Comparison of ENCODE assay signal across 1 cellular context in the genomic region with DNA sequence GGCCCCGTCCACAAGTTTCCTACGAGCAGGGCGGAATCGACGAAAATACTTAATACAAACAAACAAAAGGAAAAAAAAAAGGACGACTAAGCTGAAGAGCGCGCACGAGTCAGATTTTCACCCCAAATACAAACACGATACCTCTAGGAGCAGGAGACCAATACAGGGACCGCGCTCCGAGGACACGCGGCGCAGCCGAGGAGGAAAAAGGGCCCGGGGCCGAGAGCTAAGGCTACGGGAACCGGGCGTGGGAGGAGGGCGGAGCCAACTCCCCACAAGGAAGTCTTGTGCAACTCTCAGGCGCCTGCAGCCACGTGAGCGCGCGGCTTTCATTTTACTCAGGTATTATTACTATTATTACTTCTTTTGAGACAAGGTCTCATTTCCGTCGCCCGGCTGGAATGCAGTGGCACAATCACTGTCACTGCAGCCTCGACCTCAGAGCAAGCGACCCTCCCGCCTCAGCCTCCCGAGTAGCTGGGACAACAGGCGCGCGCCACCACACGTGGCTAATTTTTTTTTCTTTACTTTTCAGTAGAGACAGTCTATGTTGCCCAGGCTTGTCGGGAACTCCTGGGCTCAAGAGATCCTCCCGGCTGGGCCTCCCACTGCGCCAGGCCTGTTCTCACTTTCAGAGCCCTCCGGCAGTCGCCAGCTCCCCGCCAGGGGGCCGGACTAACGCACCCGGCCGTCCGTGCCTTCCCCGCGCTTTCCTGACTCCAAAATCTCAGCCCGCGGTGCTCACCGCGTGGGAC.
TF ChIP-seq lines count a peak whose summit lies in the region.

No MANE protein-coding gene starts in this region.

TF ChIP-seq in K562, 482 proteins besides CTCF, POLR2A, EP300 and RAD21 (continued from another document and continues in another):
- TF ChIP-seq, protein P1, sequence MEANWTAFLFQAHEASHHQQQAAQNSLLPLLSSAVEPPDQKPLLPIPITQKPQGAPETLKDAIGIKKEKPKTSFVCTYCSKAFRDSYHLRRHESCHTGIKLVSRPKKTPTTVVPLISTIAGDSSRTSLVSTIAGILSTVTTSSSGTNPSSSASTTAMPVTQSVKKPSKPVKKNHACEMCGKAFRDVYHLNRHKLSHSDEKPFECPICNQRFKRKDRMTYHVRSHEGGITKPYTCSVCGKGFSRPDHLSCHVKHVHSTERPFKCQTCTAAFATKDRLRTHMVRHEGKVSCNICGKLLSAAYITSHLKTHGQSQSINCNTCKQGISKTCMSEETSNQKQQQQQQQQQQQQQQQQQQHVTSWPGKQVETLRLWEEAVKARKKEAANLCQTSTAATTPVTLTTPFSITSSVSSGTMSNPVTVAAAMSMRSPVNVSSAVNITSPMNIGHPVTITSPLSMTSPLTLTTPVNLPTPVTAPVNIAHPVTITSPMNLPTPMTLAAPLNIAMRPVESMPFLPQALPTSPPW (CRISPR knock-in tag; IDR thresholded peaks at IDR 0.05): peak; percentile 48
- no peak for TF ChIP-seq EWSR1 (IDR thresholded peaks at IDR 0.05; ENCODE audit: borderline replicate concordance, low read depth, partially characterized antibody)
- TF ChIP-seq DLX4 (CRISPR knock-in tag; IDR thresholded peaks at IDR 0.05): no peak
- no peak for TF ChIP-seq ADNP (tag; IDR thresholded peaks at IDR 0.05)
- TF ChIP-seq TCF15 (CRISPR knock-in tag; IDR thresholded peaks at IDR 0.05): no peak
- TF ChIP-seq POLR2B (IDR thresholded peaks at IDR 0.05; ENCODE audit: low read depth, partially characterized antibody): peak; percentile 98
- TF ChIP-seq NFIX (CRISPR knock-in tag; IDR thresholded peaks at IDR 0.05; ENCODE audit: low read depth): no peak
- TF ChIP-seq PRPF4 (IDR thresholded peaks at IDR 0.05; ENCODE audit: insufficient read depth, low read depth, low read length, poor library complexity, severe bottlenecking): no peak
- no peak for TF ChIP-seq KLF6 (CRISPR knock-in tag; IDR thresholded peaks at IDR 0.05; ENCODE audit: borderline replicate concordance)
- no peak for TF ChIP-seq SMAD3 (CRISPR knock-in tag; conservative IDR thresholded peaks at IDR 0.05)
- TF ChIP-seq MTF1 (CRISPR knock-in tag; IDR thresholded peaks at IDR 0.05; ENCODE audit: borderline replicate concordance): no peak
- TF ChIP-seq, protein P2, sequence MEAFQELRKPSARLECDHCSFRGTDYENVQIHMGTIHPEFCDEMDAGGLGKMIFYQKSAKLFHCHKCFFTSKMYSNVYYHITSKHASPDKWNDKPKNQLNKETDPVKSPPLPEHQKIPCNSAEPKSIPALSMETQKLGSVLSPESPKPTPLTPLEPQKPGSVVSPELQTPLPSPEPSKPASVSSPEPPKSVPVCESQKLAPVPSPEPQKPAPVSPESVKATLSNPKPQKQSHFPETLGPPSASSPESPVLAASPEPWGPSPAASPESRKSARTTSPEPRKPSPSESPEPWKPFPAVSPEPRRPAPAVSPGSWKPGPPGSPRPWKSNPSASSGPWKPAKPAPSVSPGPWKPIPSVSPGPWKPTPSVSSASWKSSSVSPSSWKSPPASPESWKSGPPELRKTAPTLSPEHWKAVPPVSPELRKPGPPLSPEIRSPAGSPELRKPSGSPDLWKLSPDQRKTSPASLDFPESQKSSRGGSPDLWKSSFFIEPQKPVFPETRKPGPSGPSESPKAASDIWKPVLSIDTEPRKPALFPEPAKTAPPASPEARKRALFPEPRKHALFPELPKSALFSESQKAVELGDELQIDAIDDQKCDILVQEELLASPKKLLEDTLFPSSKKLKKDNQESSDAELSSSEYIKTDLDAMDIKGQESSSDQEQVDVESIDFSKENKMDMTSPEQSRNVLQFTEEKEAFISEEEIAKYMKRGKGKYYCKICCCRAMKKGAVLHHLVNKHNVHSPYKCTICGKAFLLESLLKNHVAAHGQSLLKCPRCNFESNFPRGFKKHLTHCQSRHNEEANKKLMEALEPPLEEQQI (IDR thresholded peaks at IDR 0.05): no peak
- TF ChIP-seq NCOA6 (IDR thresholded peaks at IDR 0.05): no peak
- no peak for TF ChIP-seq SREBF1 (IDR thresholded peaks at IDR 0.05; ENCODE audit: borderline replicate concordance, low read depth, low read length)
- no peak for TF ChIP-seq SMC3 (conservative IDR thresholded peaks at IDR 0.05; ENCODE audit: insufficient read depth, low read depth, low read length)
- TF ChIP-seq PHTF2 (CRISPR knock-in tag; IDR thresholded peaks at IDR 0.05): no peak
- TF ChIP-seq, protein P3, sequence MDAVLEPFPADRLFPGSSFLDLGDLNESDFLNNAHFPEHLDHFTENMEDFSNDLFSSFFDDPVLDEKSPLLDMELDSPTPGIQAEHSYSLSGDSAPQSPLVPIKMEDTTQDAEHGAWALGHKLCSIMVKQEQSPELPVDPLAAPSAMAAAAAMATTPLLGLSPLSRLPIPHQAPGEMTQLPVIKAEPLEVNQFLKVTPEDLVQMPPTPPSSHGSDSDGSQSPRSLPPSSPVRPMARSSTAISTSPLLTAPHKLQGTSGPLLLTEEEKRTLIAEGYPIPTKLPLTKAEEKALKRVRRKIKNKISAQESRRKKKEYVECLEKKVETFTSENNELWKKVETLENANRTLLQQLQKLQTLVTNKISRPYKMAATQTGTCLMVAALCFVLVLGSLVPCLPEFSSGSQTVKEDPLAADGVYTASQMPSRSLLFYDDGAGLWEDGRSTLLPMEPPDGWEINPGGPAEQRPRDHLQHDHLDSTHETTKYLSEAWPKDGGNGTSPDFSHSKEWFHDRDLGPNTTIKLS (IDR thresholded peaks at IDR 0.05; ENCODE audit: borderline replicate concordance, low read depth): peak; percentile 79
- TF ChIP-seq ZBTB26 (CRISPR knock-in tag; IDR thresholded peaks at IDR 0.05): no peak
- TF ChIP-seq TBP (optimal IDR thresholded peaks at IDR 0.05; ENCODE audit: low read depth, low read length): peak; percentile 95
- TF ChIP-seq ZNF780A (CRISPR knock-in tag; IDR thresholded peaks at IDR 0.05): no peak
- peak; percentile 9; the same call in 1 of the 2 replicates for TF ChIP-seq NFE2 (IDR thresholded peaks at IDR 0.05; ENCODE audit: low read depth)
- no peak for TF ChIP-seq EZH2 (IDR thresholded peaks at IDR 0.05; ENCODE audit: borderline replicate concordance, low read depth, low read length)
- TF ChIP-seq, protein P4, sequence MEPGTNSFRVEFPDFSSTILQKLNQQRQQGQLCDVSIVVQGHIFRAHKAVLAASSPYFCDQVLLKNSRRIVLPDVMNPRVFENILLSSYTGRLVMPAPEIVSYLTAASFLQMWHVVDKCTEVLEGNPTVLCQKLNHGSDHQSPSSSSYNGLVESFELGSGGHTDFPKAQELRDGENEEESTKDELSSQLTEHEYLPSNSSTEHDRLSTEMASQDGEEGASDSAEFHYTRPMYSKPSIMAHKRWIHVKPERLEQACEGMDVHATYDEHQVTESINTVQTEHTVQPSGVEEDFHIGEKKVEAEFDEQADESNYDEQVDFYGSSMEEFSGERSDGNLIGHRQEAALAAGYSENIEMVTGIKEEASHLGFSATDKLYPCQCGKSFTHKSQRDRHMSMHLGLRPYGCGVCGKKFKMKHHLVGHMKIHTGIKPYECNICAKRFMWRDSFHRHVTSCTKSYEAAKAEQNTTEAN (CRISPR knock-in tag; IDR thresholded peaks at IDR 0.05): no peak
- TF ChIP-seq GTF2A2 (tag; IDR thresholded peaks at IDR 0.05): no peak
- no peak for TF ChIP-seq ZNF830 (CRISPR knock-in tag; IDR thresholded peaks at IDR 0.05)
- TF ChIP-seq NR2F6 (CRISPR knock-in tag; IDR thresholded peaks at IDR 0.05): no peak
- peak; percentile 100 for TF ChIP-seq CEBPB (tag; IDR thresholded peaks at IDR 0.05)
- TF ChIP-seq ATF3 (IDR thresholded peaks at IDR 0.05): peak; percentile 81
- TF ChIP-seq ATF3 (CRISPR knock-in tag; conservative IDR thresholded peaks at IDR 0.05): no peak
- TF ChIP-seq TCF7L2 (IDR thresholded peaks at IDR 0.05; ENCODE audit: low read depth, low read length): no peak
- TF ChIP-seq JUNB (CRISPR knock-in tag; conservative IDR thresholded peaks at IDR 0.05): no peak
- TF ChIP-seq ESRRB (CRISPR knock-in tag; IDR thresholded peaks at IDR 0.05; ENCODE audit: borderline replicate concordance): no peak
- TF ChIP-seq KLF1 (tag; IDR thresholded peaks at IDR 0.05): no peak
- no peak for TF ChIP-seq THRA (IDR thresholded peaks at IDR 0.05)
- TF ChIP-seq SMARCB1 (IDR thresholded peaks at IDR 0.05; ENCODE audit: insufficient read length, low read depth): no peak
- 0 out of 2 replicates have a peak, but pooled peaks have one; percentile 2 for TF ChIP-seq GATAD2A (IDR thresholded peaks at IDR 0.05)
- no peak for TF ChIP-seq SMAD2 (IDR thresholded peaks at IDR 0.05; ENCODE audit: low read depth, low read length)
- no peak for TF ChIP-seq TCFL5 (CRISPR knock-in tag; conservative IDR thresholded peaks at IDR 0.05)
- TF ChIP-seq ZNF212 (CRISPR knock-in tag; IDR thresholded peaks at IDR 0.05): no peak
- TF ChIP-seq, protein P5, sequence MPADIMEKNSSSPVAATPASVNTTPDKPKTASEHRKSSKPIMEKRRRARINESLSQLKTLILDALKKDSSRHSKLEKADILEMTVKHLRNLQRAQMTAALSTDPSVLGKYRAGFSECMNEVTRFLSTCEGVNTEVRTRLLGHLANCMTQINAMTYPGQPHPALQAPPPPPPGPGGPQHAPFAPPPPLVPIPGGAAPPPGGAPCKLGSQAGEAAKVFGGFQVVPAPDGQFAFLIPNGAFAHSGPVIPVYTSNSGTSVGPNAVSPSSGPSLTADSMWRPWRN (IDR thresholded peaks at IDR 0.05; ENCODE audit: low read depth): no peak; the same call in 1 of the 2 replicates
- peak; percentile 77 for TF ChIP-seq MTA3 (IDR thresholded peaks at IDR 0.05; ENCODE audit: borderline replicate concordance)
- 0 out of 2 replicates have a peak, but pooled peaks have one; percentile 19 for TF ChIP-seq ZNF24 (IDR thresholded peaks at IDR 0.05)
- no peak for TF ChIP-seq ZNF551 (CRISPR knock-in tag; IDR thresholded peaks at IDR 0.05)
- 0 out of 2 replicates have a peak, but pooled peaks have one; percentile 28 for TF ChIP-seq SMARCE1 (IDR thresholded peaks at IDR 0.05)
- no peak for TF ChIP-seq SLC30A9 (CRISPR knock-in tag; IDR thresholded peaks at IDR 0.05)
- peak; percentile 95; the same call in 1 of the 2 replicates for TF ChIP-seq HDAC2 (IDR thresholded peaks at IDR 0.05)
- TF ChIP-seq, protein P6, sequence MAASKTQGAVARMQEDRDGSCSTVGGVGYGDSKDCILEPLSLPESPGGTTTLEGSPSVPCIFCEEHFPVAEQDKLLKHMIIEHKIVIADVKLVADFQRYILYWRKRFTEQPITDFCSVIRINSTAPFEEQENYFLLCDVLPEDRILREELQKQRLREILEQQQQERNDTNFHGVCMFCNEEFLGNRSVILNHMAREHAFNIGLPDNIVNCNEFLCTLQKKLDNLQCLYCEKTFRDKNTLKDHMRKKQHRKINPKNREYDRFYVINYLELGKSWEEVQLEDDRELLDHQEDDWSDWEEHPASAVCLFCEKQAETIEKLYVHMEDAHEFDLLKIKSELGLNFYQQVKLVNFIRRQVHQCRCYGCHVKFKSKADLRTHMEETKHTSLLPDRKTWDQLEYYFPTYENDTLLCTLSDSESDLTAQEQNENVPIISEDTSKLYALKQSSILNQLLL (CRISPR knock-in tag; IDR thresholded peaks at IDR 0.05; ENCODE audit: borderline replicate concordance): no peak
- no peak for TF ChIP-seq ZNF124 (CRISPR knock-in tag; IDR thresholded peaks at IDR 0.05)
- peak; percentile 27; the same call in 1 of the 2 replicates for TF ChIP-seq HMG20B (CRISPR knock-in tag; IDR thresholded peaks at IDR 0.05)
- no peak for TF ChIP-seq HINFP (tag; conservative IDR thresholded peaks at IDR 0.05; ENCODE audit: low read depth)
- TF ChIP-seq FOXJ3 (CRISPR knock-in tag; IDR thresholded peaks at IDR 0.05): no peak
- peak; percentile 49 to 53; a peak in 3 of 4 replicates for TF ChIP-seq SIN3A (IDR thresholded peaks at IDR 0.05; ENCODE audit: borderline replicate concordance in 2 of 2, control insufficient read depth in 1 of 2, low read depth in 2 of 2, low read length in 2 of 2)
- TF ChIP-seq NUFIP1 (IDR thresholded peaks at IDR 0.05; ENCODE audit: partially characterized antibody): no peak
- peak; percentile 98 for TF ChIP-seq SUPT5H (IDR thresholded peaks at IDR 0.05)
